In the genomic region with DNA sequence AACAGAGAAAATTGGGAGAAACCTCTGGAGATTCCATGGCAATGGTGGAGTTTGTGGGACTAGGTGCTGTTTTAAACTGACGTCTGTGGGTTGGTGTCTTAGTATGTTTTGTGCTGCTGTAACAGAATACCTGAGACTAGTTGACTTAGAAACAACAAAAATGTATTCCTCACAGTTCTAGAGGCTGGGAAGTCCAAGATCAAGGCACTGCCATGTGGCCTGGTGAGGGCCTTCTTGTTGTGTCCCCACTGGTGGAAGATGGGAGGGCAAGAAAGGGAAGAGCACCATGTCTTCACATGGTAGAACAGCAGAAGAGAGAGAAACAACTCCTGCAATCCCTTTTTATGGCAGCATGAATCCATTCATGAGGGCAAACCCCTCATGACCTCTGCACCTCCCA, we compare ENCODE assay signal across 18 cellular contexts. TPM values are rescaled to one million over a fixed set of nuclear protein-coding genes. Genes with fewer than 3 reads are reported as not detected.
DNase-seq lines count a peak whose midpoint lies in the region; ATAC-seq, FAIRE-seq and TF ChIP-seq lines count a peak whose summit lies in the region.
"Had no signal": no experiment of that assay in that cellular context is flagged by ENCODE, and none has a peak within 500 bp of the region (broad histone marks: within the 10 kb centered on the region; RNA-seq: fewer than 3 reads in every experiment).

No MANE protein-coding gene starts in this region.

- H3K4me3 ChIP-seq in GM23338 (no peak overlapping the region), K562 (no peak overlapping the region), transverse colon (no peak overlapping the region), Caco-2 (ENCODE audit: low read depth, low read length) (no peak overlapping the region), PC-3 (ENCODE audit: low read length) (no peak overlapping the region)
- H3K4me3 ChIP-seq: BLaER1 treated with 17β-estradiol and CSF1 and Interleukin-3, amounts not matched to agents 10 nM and 100 nM; GM23248 had no signal

- H3K9me3 ChIP-seq in K562 (replicated peaks; ENCODE audit: control insufficient read depth, insufficient read depth, low read depth, low read length) (peaks cover 9% of the 10 kb centered on the region; the same call in 1 of the 2 replicates), transverse colon (no peaks in the 10 kb centered on the region), Caco-2 (no peaks in the 10 kb centered on the region), PC-3 (ENCODE audit: low read length) (no peaks in the 10 kb centered on the region)

- in situ Hi-C loops in K562 (cut with MboI), result loop anchor here (25.0 kb wide), 1 partner anchor 219 kb away; the partner anchor contains the start of gene TTL
- in situ Hi-C loops in transverse colon (cut with MboI; ENCODE audit: low pct_ligation_motif_present in 1 of 4, low pct_unique_long_range_greater_than_20kb in 1 of 4, low sequenced_read_pairs in 3 of 4), result loop anchor here in 2 of 4 donors (25.0 kb wide), 2 partner anchors 169 to 319 kb away; partner anchors contain the start of genes CHCHD5 (in 1 of the 2) and RGPD8 (in 1 of the 2)

- TF ChIP-seq CTCF in GM23338 (conservative IDR thresholded peaks at IDR 0.05; ENCODE audit: low read depth in 2 of 2) (no peak), K562 (IDR thresholded peaks at IDR 0.05 in 2 of 3, conservative IDR thresholded peaks at IDR 0.05 in 1 of 3; ENCODE audit: insufficient read depth in 2 of 3, low read depth in 1 of 3, low read length in 3 of 3) (0 out of 6 replicates have a peak, but pooled peaks of 1 of the 3 experiments have one; percentile 6), neural crest cell (conservative IDR thresholded peaks at IDR 0.05) (no peak), transverse colon (IDR thresholded peaks at IDR 0.05) (no peak), Caco-2 (IDR thresholded peaks at IDR 0.05; ENCODE audit: insufficient read depth in 1 of 2, low read depth in 1 of 2, low read length in 1 of 2, severe bottlenecking in 1 of 2, unreplicated experiment in 1 of 2) (no peak), PC-3 (conservative IDR thresholded peaks at IDR 0.05; ENCODE audit: low read depth, low read length) (no peak)

- H3K27ac ChIP-seq in GM23338 (ENCODE audit: low read depth) (no peak overlapping the region), K562 (ENCODE audit: extremely low read depth, low read depth, low read length) (no peak overlapping the region), transverse colon (no peak overlapping the region), PC-3 (ENCODE audit: low read length) (no peak overlapping the region)
- H3K27ac ChIP-seq: 22Rv1; BLaER1 treated with 17β-estradiol and CSF1 and Interleukin-3, amounts not matched to agents 10 nM and 100 nM; GM23248 had no signal

- TF ChIP-seq RAD21 in K562 (CRISPR knock-in tag; conservative IDR thresholded peaks at IDR 0.05 in 1 of 2, IDR thresholded peaks at IDR 0.05 in 1 of 2), result no peak

- H3K27me3 ChIP-seq in GM23338 (ENCODE audit: insufficient read depth), result no peaks in the 10 kb centered on the region
- no peaks in the 10 kb centered on the region for H3K27me3 ChIP-seq in K562 (ENCODE audit: control insufficient read depth in 2 of 2, insufficient read depth in 2 of 2, low read length in 2 of 2)
- no peaks in the 10 kb centered on the region for H3K27me3 ChIP-seq in transverse colon
- H3K27me3 ChIP-seq in Caco-2 (replicated peaks; ENCODE audit: control insufficient read depth, insufficient read depth, low read length), result no peaks in the 10 kb centered on the region
- no peaks in the 10 kb centered on the region for H3K27me3 ChIP-seq in PC-3 (ENCODE audit: low read length)
- H3K27me3 ChIP-seq: BLaER1 treated with 17β-estradiol and CSF1 and Interleukin-3, amounts not matched to agents 10 nM and 100 nM had no signal

- POLR2A ChIA-PET in K562 (lab: Yijun Ruan, JAX), result no interaction called here
- POLR2A ChIA-PET in Caco-2 (lab: Charles Lee), result no interaction called here
- POLR2A ChIA-PET in PC-3 (lab: Charles Lee; ENCODE audit: unreplicated experiment), result no interaction called here

- H3K4me1 Mint-ChIP-seq in activated CD4-positive, alpha-beta T cell treated with anti-CD3 and anti-CD28 coated beads, Interleukin-2, amount 10 ng/mL, durations not matched to agents 24 days and 14 days, result peaks cover 1% of the 10 kb centered on the region
- peaks cover 12% of the 10 kb centered on the region for H3K4me1 Mint-ChIP-seq in GM23338
- peaks cover 10% of the 10 kb centered on the region for H3K4me1 Mint-ChIP-seq in neural crest cell
- H3K4me1 Mint-ChIP-seq in Caco-2 (ENCODE audit: low read depth, unreplicated experiment), result peaks cover 7% of the 10 kb centered on the region

- H3K4me2 ChIP-seq in GM23338 (no peak overlapping the region), K562 (ENCODE audit: insufficient read depth, low read length) (no peak overlapping the region), PC-3 (ENCODE audit: low read length) (no peak overlapping the region)
- H3K4me2 ChIP-seq: BLaER1 treated with 17β-estradiol and CSF1 and Interleukin-3, amounts not matched to agents 10 nM and 100 nM had no signal

- peaks cover 12% of the 10 kb centered on the region for H3K27me3 Mint-ChIP-seq in activated CD4-positive, alpha-beta T cell treated with anti-CD3 and anti-CD28 coated beads, Interleukin-2, amount 10 ng/mL, durations not matched to agents 24 days and 14 days
- H3K27me3 Mint-ChIP-seq in GM23338 (ENCODE audit: insufficient read depth, low read depth, poor library complexity) (peaks cover 4% of the 10 kb centered on the region), neural crest cell (ENCODE audit: low read depth) (no peaks in the 10 kb centered on the region), Caco-2 (ENCODE audit: insufficient read depth, unreplicated experiment) (no peaks in the 10 kb centered on the region)

- no peaks in the 10 kb centered on the region for H3K9me2 ChIP-seq in GM23338 (ENCODE audit: insufficient read depth)
- H3K9me2 ChIP-seq in PC-3 (replicated peaks; ENCODE audit: low read length), result no peaks in the 10 kb centered on the region

- H3K4me3 Mint-ChIP-seq in activated CD4-positive, alpha-beta T cell treated with anti-CD3 and anti-CD28 coated beads, Interleukin-2, amount 10 ng/mL, durations not matched to agents 24 days and 14 days, result no peak overlapping the region
- no peak overlapping the region for H3K4me3 Mint-ChIP-seq in GM23338
- H3K4me3 Mint-ChIP-seq in neural crest cell, result peak overlapping the region; percentile 11
- H3K4me3 Mint-ChIP-seq in Caco-2 (ENCODE audit: unreplicated experiment), result no peak overlapping the region
- H3K4me3 Mint-ChIP-seq: CD8-positive, alpha-beta T cell had no signal

- H3K9ac ChIP-seq in K562 (ENCODE audit: insufficient read depth in 1 of 2, low read depth in 2 of 2, low read length in 2 of 2), result no peak overlapping the region
- no peak overlapping the region for H3K9ac ChIP-seq in PC-3 (ENCODE audit: low read length)
- H3K9ac ChIP-seq: BLaER1 treated with 17β-estradiol and CSF1 and Interleukin-3, amounts not matched to agents 10 nM and 100 nM; GM23248 had no signal

- no peaks in the 10 kb centered on the region for H3K36me3 Mint-ChIP-seq in activated CD4-positive, alpha-beta T cell treated with anti-CD3 and anti-CD28 coated beads, Interleukin-2, amount 10 ng/mL, durations not matched to agents 24 days and 14 days (ENCODE audit: low read depth)
- H3K36me3 Mint-ChIP-seq in GM23338 (ENCODE audit: low read depth) (no peaks in the 10 kb centered on the region), neural crest cell (ENCODE audit: low read depth) (no peaks in the 10 kb centered on the region), Caco-2 (ENCODE audit: insufficient read depth, unreplicated experiment) (no peaks in the 10 kb centered on the region)
- H3K36me3 Mint-ChIP-seq: CD8-positive, alpha-beta T cell had no signal

- H4K20me1 ChIP-seq in GM23338 (replicated peaks; ENCODE audit: insufficient read depth) (no peaks in the 10 kb centered on the region), K562 (replicated peaks; ENCODE audit: control insufficient read depth, insufficient read depth, low read length) (no peaks in the 10 kb centered on the region), PC-3 (ENCODE audit: low read length) (no peaks in the 10 kb centered on the region)
- H4K20me1 ChIP-seq: BLaER1 treated with 17β-estradiol and CSF1 and Interleukin-3, amounts not matched to agents 10 nM and 100 nM had no signal

- H3K27ac Mint-ChIP-seq in activated CD4-positive, alpha-beta T cell treated with anti-CD3 and anti-CD28 coated beads, Interleukin-2, amount 10 ng/mL, durations not matched to agents 24 days and 14 days, result no peak overlapping the region
- no peak overlapping the region for H3K27ac Mint-ChIP-seq in GM23338
- no peak overlapping the region for H3K27ac Mint-ChIP-seq in neural crest cell (ENCODE audit: unreplicated experiment)
- H3K27ac Mint-ChIP-seq in Caco-2 (ENCODE audit: unreplicated experiment), result no peak overlapping the region
- H3K27ac Mint-ChIP-seq: CD8-positive, alpha-beta T cell had no signal

- intact Hi-C loops in activated CD4-positive, alpha-beta T cell treated with anti-CD3 and anti-CD28 coated beads, Interleukin-2, amount 10 ng/mL, durations not matched to agents 24 days and 14 days (cut with micrococcal nuclease), result no loop called here
- intact Hi-C loops in K562 (cut with micrococcal nuclease) (no loop called here), transverse colon (cut with DNase I; ENCODE audit: low total_unique reads) (no loop called here), Caco-2 (cut with micrococcal nuclease; ENCODE audit: unreplicated experiment) (no loop called here), PC-3 (cut with micrococcal nuclease) (no loop called here)

- peaks cover 8% of the 10 kb centered on the region for H3K9me3 Mint-ChIP-seq in activated CD4-positive, alpha-beta T cell treated with anti-CD3 and anti-CD28 coated beads, Interleukin-2, amount 10 ng/mL, durations not matched to agents 24 days and 14 days
- peaks cover 9% of the 10 kb centered on the region; the same call in 2 of the 3 replicates for H3K9me3 Mint-ChIP-seq in GM23338
- peaks cover 5% of the 10 kb centered on the region for H3K9me3 Mint-ChIP-seq in neural crest cell
- H3K9me3 Mint-ChIP-seq in Caco-2 (ENCODE audit: unreplicated experiment), result peaks cover 12% of the 10 kb centered on the region

- ATAC-seq in GM23338, result no peak
- no peak for ATAC-seq in K562
- ATAC-seq in PC-3, result no peak
- ATAC-seq: CD8-positive, alpha-beta T cell had no signal

- FAIRE-seq in K562 (lab: Jason Lieb, UNC), result no peak
- FAIRE-seq: GM12892, GM18507, H54 had no signal

- H3K4me1 ChIP-seq in GM23338 (ENCODE audit: insufficient read depth), result no peaks in the 10 kb centered on the region
- H3K4me1 ChIP-seq in K562 (replicated peaks in 1 of 2; ENCODE audit: control insufficient read depth in 2 of 2, insufficient read depth in 2 of 2, low read length in 2 of 2), result peaks cover 9 to 14% of the 10 kb centered on the region in 2 experiments; a peak in 4 of 5 replicates
- H3K4me1 ChIP-seq in transverse colon, result no peaks in the 10 kb centered on the region
- H3K4me1 ChIP-seq in Caco-2, result no peaks in the 10 kb centered on the region
- H3K4me1 ChIP-seq in PC-3 (ENCODE audit: insufficient read depth, low read length), result no peaks in the 10 kb centered on the region

- 69% methylated on average over 1 of the region's 1 CpG for WGBS in K562 (ENCODE audit: insufficient coverage, low coverage, missing lambda C conversion rate)
- WGBS in transverse colon (ENCODE audit: low coverage in 1 of 2), 2 donors, result 92 to 100% methylated on average over 1 of the region's 1 CpG

- no peak overlapping the region for H2AFZ ChIP-seq in GM23338
- peak overlapping the region; percentile 53 for H2AFZ ChIP-seq in K562 (ENCODE audit: low read depth, low read length)
- no peak overlapping the region for H2AFZ ChIP-seq in PC-3 (ENCODE audit: low read length)
- H2AFZ ChIP-seq: GM23248 had no signal

- no peak for TF ChIP-seq EP300 in K562 (IDR thresholded peaks at IDR 0.05; ENCODE audit: low read length)
- no peak for TF ChIP-seq EP300 in transverse colon (IDR thresholded peaks at IDR 0.05; ENCODE audit: low read depth)

- H3K9me1 ChIP-seq in K562 (ENCODE audit: control insufficient read depth, insufficient read depth, low read length), result no peaks in the 10 kb centered on the region

- H3K36me3 ChIP-seq in GM23338 (ENCODE audit: insufficient read depth) (no peaks in the 10 kb centered on the region), K562 (ENCODE audit: control insufficient read depth, insufficient read depth, low read length) (no peaks in the 10 kb centered on the region), transverse colon (no peaks in the 10 kb centered on the region), Caco-2 (ENCODE audit: control insufficient read depth, insufficient read depth, low read length) (no peaks in the 10 kb centered on the region; the same call in 1 of the 2 replicates), PC-3 (ENCODE audit: low read depth, low read length) (no peaks in the 10 kb centered on the region)
- H3K36me3 ChIP-seq: BLaER1 treated with 17β-estradiol and CSF1 and Interleukin-3, amounts not matched to agents 10 nM and 100 nM had no signal

- peak; percentile 44 for DNase-seq in activated CD4-positive, alpha-beta T cell treated with anti-CD3 and anti-CD28 coated beads, Interleukin-2, amount 10 ng/mL, durations not matched to agents 24 days and 14 days
- no peak for DNase-seq in activated CD4-positive, alpha-beta T cell treated with anti-CD3 and anti-CD28 coated beads, Interleukin-2, amount 50 U/mL, for 4 hours
- DNase-seq in GM23338 (ENCODE audit: low spot score) (peak; percentile 12), K562 (ENCODE audit: extremely low read depth in 1 of 4, low spot score in 3 of 4) (no peak), neural crest cell (ENCODE audit: low read depth, low spot score) (no peak), transverse colon (no peak), Caco-2 (no peak), PC-3 (no peak)
- DNase-seq: CD8-positive, alpha-beta T cell; DMS 273 treated with DMSO at 0.1 percent for 48 hours; DMS53; GM23248; KBM-7 had no signal

- BruUV-seq in K562 (replicated peaks; lab: Mats Ljungman, UMichigan) (no TSS peak), Caco-2 (replicated peaks; lab: Mats Ljungman, UMichigan) (no TSS peak), PC-3 (replicated peaks; lab: Mats Ljungman, UMichigan) (no TSS peak)

- CTCF ChIA-PET in K562 (lab: Yijun Ruan, JAX; ENCODE audit: low intra/inter-chr PET ratio) (no interaction called here), Caco-2 (lab: Charles Lee) (no interaction called here), PC-3 (lab: Charles Lee) (no interaction called here)

- no peaks in the 10 kb centered on the region for H3F3A ChIP-seq in GM23338 (replicated peaks; ENCODE audit: low read depth)
- no peaks in the 10 kb centered on the region for H3F3A ChIP-seq in PC-3 (ENCODE audit: low read length, unreplicated experiment)

- TF ChIP-seq POLR2A in K562 (conservative IDR thresholded peaks at IDR 0.05) (no peak), transverse colon (IDR thresholded peaks at IDR 0.05) (no peak)

- no peaks in the 10 kb centered on the region for H3K79me2 ChIP-seq in GM23338 (replicated peaks; ENCODE audit: insufficient read depth)
- no peaks in the 10 kb centered on the region; the same call in 2 of the 3 replicates for H3K79me2 ChIP-seq in K562 (ENCODE audit: control insufficient read depth, insufficient read depth, low read length)
- H3K79me2 ChIP-seq in PC-3 (ENCODE audit: low read length), result no peaks in the 10 kb centered on the region

RNA-seq across cellular contexts. Expression of gene ZC3H6, which starts 6.8 kb away (rescaled TPM):
- 4.9 and 6.2 TPM in 2 replicates for total RNA-seq in activated CD4-positive, alpha-beta T cell treated with anti-CD3 and anti-CD28 coated beads, Interleukin-2, amount 10 ng/mL, durations not matched to agents 24 days and 14 days
- 6.3 and 8.0 TPM in 2 replicates for total RNA-seq in GM23338 (2014; rRNA removed; shearing (Covaris generic))
- polyA plus RNA-seq in GM23338 (2016; fragmentation: Nextera tagmentation; extraction: Ambion mirVana), result 4.7 and 4.9 TPM in 2 replicates
- total RNA-seq in K562 (2011; cell fraction: chromatin; rRNA removed; ENCODE audit: low replicate concordance), result 2.2 and 7.9 TPM in 2 replicates
- 1.0 and 1.4 TPM in 2 replicates for total RNA-seq in K562 (2011; cell fraction: nucleolus; rRNA removed)
- 3.1 and 3.6 TPM in 2 replicates for total RNA-seq in K562 (2011; cell fraction: nucleoplasm; rRNA removed)
- total RNA-seq in K562 (2014; rRNA removed), result 1.3 and 1.6 TPM in 2 replicates
- 1.9 and 4.2 TPM in 2 replicates for total RNA-seq in K562 (2014; rRNA removed; fragmentation: Illumina TruSeq; extraction: Trizol)
- total RNA-seq in K562 (2015; rRNA removed; fragmentation: Illumina TruSeq; extraction: Trizol), result 1.5 and 1.9 TPM in 2 replicates
- 1.9 and 2.6 TPM in 2 replicates for total RNA-seq in K562 (2021)
- polyA plus RNA-seq in K562 (2011; rRNA removed), result 1.5 and 2.5 TPM in 2 replicates
- 0.37 and 1.2 TPM in 2 replicates for polyA plus RNA-seq in K562 (2011; cell fraction: cytosol; rRNA removed)
- polyA plus RNA-seq in K562 (2011; cell fraction: nucleus; rRNA removed), result 2.2 and 3.8 TPM in 2 replicates
- 1.8 and 2.0 TPM in 2 replicates for polyA plus RNA-seq in K562 (2012)
- polyA plus RNA-seq in K562 (2014; fragmentation: Illumina TruSeq; extraction: Trizol), result 1.2 and 2.1 TPM in 2 replicates
- polyA plus RNA-seq in K562 (2014; fragmentation: Nextera tagmentation; extraction: Ambion mirVana), result under 1 TPM; 0.45 to 0.53 TPM
- 1.7 and 2.5 TPM in 2 replicates for polyA plus RNA-seq in K562 (2014; rRNA removed)
- 1.6 and 4.5 TPM in 2 replicates for polyA minus RNA-seq in K562 (2011; rRNA and poly(A)+ RNA removed)
- 0.76 and 2.0 TPM in 2 replicates for polyA minus RNA-seq in K562 (2011; cell fraction: cytosol; rRNA and poly(A)+ RNA removed)
- polyA minus RNA-seq in K562 (2011; cell fraction: nucleus; rRNA and poly(A)+ RNA removed), result 1.1 and 3.6 TPM in 2 replicates
- 7.3 and 7.9 TPM in 2 replicates for total RNA-seq in neural crest cell
- 10 to 100 TPM in 1 of 4 donors, 1 to 10 TPM in 3; 2.8 to 13.0 (median 8.5) TPM for total RNA-seq in transverse colon
- total RNA-seq in Caco-2 (2022), result 1.9 and 3.2 TPM in 2 replicates
- total RNA-seq in PC-3 (2014; rRNA removed), result 1.3 TPM in 2 replicates

RNA-seq across cellular contexts. Expression of gene ZC3H8, which starts 13.7 kb away (rescaled TPM):
- 34.5 and 41.4 TPM in 2 replicates for total RNA-seq in activated CD4-positive, alpha-beta T cell treated with anti-CD3 and anti-CD28 coated beads, Interleukin-2, amount 10 ng/mL, durations not matched to agents 24 days and 14 days
- total RNA-seq in GM23338 (2014; rRNA removed; shearing (Covaris generic)), result 3.0 and 13.3 TPM in 2 replicates
- polyA plus RNA-seq in GM23338 (2016; fragmentation: Nextera tagmentation; extraction: Ambion mirVana) (42.8 and 49.1 TPM in 2 replicates), K562 (2011; rRNA removed) (9.8 and 11.6 TPM in 2 replicates), K562 (2014; fragmentation: Illumina TruSeq; extraction: Trizol) (24.6 and 31.7 TPM in 2 replicates), K562 (2014; fragmentation: Nextera tagmentation; extraction: Ambion mirVana) (10 to 100 TPM; 26.1 to 27.5 TPM), K562 (2014; rRNA removed) (25.7 and 31.0 TPM in 2 replicates)
- 27.3 and 80.4 TPM in 2 replicates for total RNA-seq in K562 (2011; cell fraction: chromatin; rRNA removed; ENCODE audit: low replicate concordance)
- 10.7 and 10.8 TPM in 2 replicates for total RNA-seq in K562 (2011; cell fraction: nucleolus; rRNA removed)
- 15.0 and 17.5 TPM in 2 replicates for total RNA-seq in K562 (2011; cell fraction: nucleoplasm; rRNA removed)
- total RNA-seq in K562 (2014; rRNA removed) (18.6 and 20.3 TPM in 2 replicates), K562 (2014; rRNA removed; fragmentation: Illumina TruSeq; extraction: Trizol) (40.6 and 41.5 TPM in 2 replicates), K562 (2015; rRNA removed; fragmentation: Illumina TruSeq; extraction: Trizol) (29.6 and 33.3 TPM in 2 replicates), K562 (2021) (17.2 and 17.7 TPM in 2 replicates), neural crest cell (18.3 and 19.4 TPM in 2 replicates), transverse colon (10 to 100 TPM in 2 of 4 donors, 1 to 10 TPM in 2; 1.6 to 83.2 (median 12.1) TPM), Caco-2 (2022) (17.6 and 19.9 TPM in 2 replicates), PC-3 (2014; rRNA removed) (13.1 and 17.0 TPM in 2 replicates)
- 1.1 and 2.7 TPM in 2 replicates for polyA plus RNA-seq in K562 (2011; cell fraction: cytosol; rRNA removed)
- 8.2 and 8.4 TPM in 2 replicates for polyA plus RNA-seq in K562 (2011; cell fraction: nucleus; rRNA removed)
- 15.0 and 22.0 TPM in 2 replicates for polyA plus RNA-seq in K562 (2012)
- polyA minus RNA-seq in K562 (2011; rRNA and poly(A)+ RNA removed), result 9.2 and 14.5 TPM in 2 replicates
- 4.2 and 4.9 TPM in 2 replicates for polyA minus RNA-seq in K562 (2011; cell fraction: cytosol; rRNA and poly(A)+ RNA removed)
- polyA minus RNA-seq in K562 (2011; cell fraction: nucleus; rRNA and poly(A)+ RNA removed), result 4.6 and 10.4 TPM in 2 replicates

Comparison
In these comparisons a context has a peak if more than half of its experiments do, and no peak if none do; other contexts are left out.
1. DNase-seq: peak in activated CD4-positive, alpha-beta T cell treated with anti-CD3 and anti-CD28 coated beads, Interleukin-2, amount 10 ng/mL, durations not matched to agents 24 days and 14 days (single experiment) and GM23338 (single experiment); none in activated CD4-positive, alpha-beta T cell treated with anti-CD3 and anti-CD28 coated beads, Interleukin-2, amount 50 U/mL, for 4 hours (0 of 2), K562 (0 of 4), neural crest cell (single experiment), transverse colon (single experiment), Caco-2 (0 of 2) and PC-3 (single experiment).